In genomic region chr14:21712039-21712438, GRCh38 we compare ENCODE assay signal across 1 cellular context.
A peak's percentile ranks its signal among the peaks of the same experiment; 100 is the strongest.
TF ChIP-seq lines count a peak whose summit lies in the region.

No MANE protein-coding gene starts in this region.

TF ChIP-seq in K562, 482 proteins besides CTCF, POLR2A, EP300 and RAD21 (continued from another document):
- TF ChIP-seq ATF3 (IDR thresholded peaks at IDR 0.05) (peak; percentile 20; the same call in 1 of the 2 replicates), ATF3 (CRISPR knock-in tag; conservative IDR thresholded peaks at IDR 0.05) (no peak), MBD2 (IDR thresholded peaks at IDR 0.05; ENCODE audit: borderline replicate concordance, low read depth) (no peak)
